In the genomic region with DNA sequence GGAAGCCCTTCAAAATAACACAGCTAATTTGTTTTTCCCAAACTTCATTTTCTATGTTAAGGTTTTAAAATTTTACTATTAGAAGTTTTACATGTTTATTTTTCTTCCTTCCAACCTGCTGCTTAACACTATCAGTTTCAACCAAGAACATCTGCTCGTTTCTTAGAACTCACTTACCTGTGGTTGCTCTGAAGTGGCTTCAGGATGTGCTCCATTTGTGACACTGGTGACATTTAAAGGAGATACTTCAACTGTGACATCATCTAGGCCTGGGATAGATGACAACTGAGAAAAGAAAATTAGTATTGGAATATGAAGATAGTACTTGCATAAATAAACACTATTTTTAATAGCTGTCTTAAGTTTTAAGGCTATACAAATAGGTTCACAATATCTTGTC, we compare ENCODE assay signal across 12 cellular contexts. TPM values are rescaled to one million over a fixed set of nuclear protein-coding genes. Genes with fewer than 3 reads are reported as not detected.
DNase-seq lines count a peak whose midpoint lies in the region; ATAC-seq, FAIRE-seq and TF ChIP-seq lines count a peak whose summit lies in the region.
"Had no signal": no experiment of that assay in that cellular context is flagged by ENCODE, and none has a peak within 500 bp of the region (broad histone marks: within the 10 kb centered on the region; RNA-seq: fewer than 3 reads in every experiment).

No MANE protein-coding gene starts in this region.

- FAIRE-seq in HepG2 (lab: Jason Lieb, UNC) = no peak

- no peak overlapping the region for H3K4me2 ChIP-seq in HepG2 (ENCODE audit: low read depth, low read length)

- no peaks in the 10 kb centered on the region for H3K36me3 ChIP-seq in Caco-2 (ENCODE audit: control insufficient read depth, insufficient read depth, low read length)
- peaks cover 3 to 7% of the 10 kb centered on the region in 2 experiments; a peak in 4 of 5 replicates for H3K36me3 ChIP-seq in HepG2 (replicated peaks in 1 of 2; ENCODE audit: control insufficient read depth in 1 of 2, insufficient read depth in 2 of 2, low read length in 2 of 2)

- no peak overlapping the region for H3K27ac ChIP-seq in HepG2 (ENCODE audit: extremely low read length, insufficient read depth, low read length)
- H3K27ac ChIP-seq: sigmoid colon had no signal

- no peak overlapping the region for H2AFZ ChIP-seq in HepG2 (ENCODE audit: low read length)

- BruUV-seq in Caco-2 (replicated peaks; lab: Mats Ljungman, UMichigan) (no TSS peak), HepG2 (replicated peaks; lab: Mats Ljungman, UMichigan) (no TSS peak)

- no peak for DNase-seq in Caco-2
- no peak for DNase-seq in DMS153 treated with DMSO at 0.1 percent for 48 hours (lab: John Stamatoyannopoulos, UW; ENCODE audit: unreplicated experiment)
- DNase-seq in GM19240 (ENCODE audit: insufficient read length, low spot score) = no peak
- DNase-seq in nucleus accumbens (lab: John Stamatoyannopoulos, UW) = no peak
- DNase-seq in HepG2 (ENCODE audit: low spot score) = no peak
- DNase-seq: activated CD4-positive, CD25-positive, alpha-beta regulatory T cell; sigmoid colon; stimulated activated CD8-positive, alpha-beta memory T cell treated with anti-CD3 and anti-CD28 coated beads, Interleukin-4, amount 100 ng/mL, for 48 hours had no signal

- H3K4me1 Mint-ChIP-seq in Caco-2 (ENCODE audit: low read depth, unreplicated experiment) = no peaks in the 10 kb centered on the region

- H3K9ac ChIP-seq in HepG2 (ENCODE audit: insufficient read depth, low read depth, low read length) = no peak overlapping the region

- no peaks in the 10 kb centered on the region for H3K27me3 Mint-ChIP-seq in Caco-2 (ENCODE audit: insufficient read depth, unreplicated experiment)

- no peak for TF ChIP-seq POLR2A in HepG2 (IDR thresholded peaks at IDR 0.05; ENCODE audit: insufficient read depth in 1 of 2, low read depth in 2 of 2, low read length in 2 of 2)

- intact Hi-C loops in Caco-2 (cut with micrococcal nuclease; ENCODE audit: unreplicated experiment) (no loop called here), HepG2 (cut with micrococcal nuclease; ENCODE audit: unreplicated experiment) (no loop called here)

- POLR2A ChIA-PET in Caco-2 (lab: Charles Lee) = no interaction called here
- POLR2A ChIA-PET in HepG2 (lab: Yijun Ruan, JAX) = no interaction called here

- H3K4me3 ChIP-seq in Caco-2 (ENCODE audit: low read depth, low read length) = no peak overlapping the region
- H3K4me3 ChIP-seq in HepG2 (replicated peaks in 1 of 3; ENCODE audit: insufficient read depth in 1 of 3, low read depth in 2 of 3, low read length in 3 of 3) = no peak overlapping the region
- H3K4me3 ChIP-seq: lung, sigmoid colon had no signal

- H3K36me3 Mint-ChIP-seq in Caco-2 (ENCODE audit: insufficient read depth, unreplicated experiment) = peaks cover 4% of the 10 kb centered on the region

- WGBS in HepG2 (ENCODE audit: low lambda C conversion rate) = 95% methylated on average over 1 of the region's 1 CpG

- peak overlapping the region; percentile 40 for H3K4me3 Mint-ChIP-seq in Caco-2 (ENCODE audit: unreplicated experiment)

- H3K27me3 ChIP-seq in Caco-2 (replicated peaks; ENCODE audit: control insufficient read depth, insufficient read depth, low read length) (no peaks in the 10 kb centered on the region), HepG2 (ENCODE audit: control insufficient read depth in 1 of 2, insufficient read depth in 2 of 2, low read length in 2 of 2) (no peaks in the 10 kb centered on the region)
- H3K27me3 ChIP-seq: sigmoid colon had no signal

- H3K9me3 ChIP-seq in Caco-2 = no peaks in the 10 kb centered on the region
- H3K9me3 ChIP-seq in HepG2 (ENCODE audit: low read length) = no peaks in the 10 kb centered on the region
- H3K9me3 ChIP-seq: sigmoid colon had no signal

- ATAC-seq in GM18870 (IDR thresholded peaks at IDR 0.05; ENCODE audit: unreplicated experiment) (peak; percentile 78), HG02588 (IDR thresholded peaks at IDR 0.05; ENCODE audit: unreplicated experiment) (peak; percentile 89), HG03565 (IDR thresholded peaks at IDR 0.05; ENCODE audit: unreplicated experiment) (peak; percentile 63), HepG2 (no peak)

- H3K79me2 ChIP-seq in HepG2 (ENCODE audit: insufficient read depth, low read length) = no peaks in the 10 kb centered on the region

- H3K4me1 ChIP-seq in Caco-2 = no peaks in the 10 kb centered on the region
- H3K4me1 ChIP-seq in HepG2 (ENCODE audit: insufficient read depth, low read length) = no peaks in the 10 kb centered on the region
- H3K4me1 ChIP-seq: sigmoid colon had no signal

- no peaks in the 10 kb centered on the region for H4K20me1 ChIP-seq in HepG2 (ENCODE audit: insufficient read depth, low read length)

- no peak overlapping the region for H3K27ac Mint-ChIP-seq in Caco-2 (ENCODE audit: unreplicated experiment)

- in situ Hi-C loops in HepG2 (cut with HindIII; ENCODE audit: extremely low pct_ligation_motif_present, low pct_unique_long_range_greater_than_20kb) = no loop called here

- TF ChIP-seq RAD21 in HepG2 (CRISPR knock-in tag; IDR thresholded peaks at IDR 0.05) = no peak

- CTCF ChIA-PET in Caco-2 (lab: Charles Lee) = no interaction called here
- CTCF ChIA-PET in HepG2 (lab: Yijun Ruan, JAX; ENCODE audit: low intra/inter-chr PET ratio, low total read pairs) = no interaction called here

- TF ChIP-seq EP300 in HepG2 (IDR thresholded peaks at IDR 0.05; ENCODE audit: low read depth in 2 of 2, low read length in 2 of 2) (no peak), HepG2 (CRISPR knock-in tag; IDR thresholded peaks at IDR 0.05; ENCODE audit: borderline replicate concordance) (no peak)

- TF ChIP-seq CTCF in Caco-2 (IDR thresholded peaks at IDR 0.05; ENCODE audit: insufficient read depth in 1 of 2, low read depth in 1 of 2, low read length in 1 of 2, severe bottlenecking in 1 of 2, unreplicated experiment in 1 of 2) = no peak
- TF ChIP-seq CTCF in HepG2 (CRISPR knock-in tag; IDR thresholded peaks at IDR 0.05) = no peak

- H3K9me3 Mint-ChIP-seq in Caco-2 (ENCODE audit: unreplicated experiment) = no peaks in the 10 kb centered on the region

TF ChIP-seq in HepG2, 621 proteins besides CTCF, POLR2A, EP300 and RAD21 (continues in another document):
- no peak for TF ChIP-seq MTF1 (CRISPR knock-in tag; IDR thresholded peaks at IDR 0.05)
- no peak for TF ChIP-seq HNF1A (IDR thresholded peaks at IDR 0.05; ENCODE audit: low read depth)
- no peak for TF ChIP-seq HNF1A (CRISPR knock-in tag; IDR thresholded peaks at IDR 0.05; ENCODE audit: borderline replicate concordance)
- TF ChIP-seq SNAPC2 (CRISPR knock-in tag; IDR thresholded peaks at IDR 0.05) = no peak
- TF ChIP-seq NFIB (CRISPR knock-in tag; IDR thresholded peaks at IDR 0.05; ENCODE audit: borderline replicate concordance) = no peak
- TF ChIP-seq ARID2 (CRISPR knock-in tag; IDR thresholded peaks at IDR 0.05; ENCODE audit: borderline replicate concordance) = no peak

RNA-seq across cellular contexts. Expression of gene WASHC3, which starts 17.9 kb away (rescaled TPM):
- total RNA-seq in Caco-2 (2022) (40.4 and 43.2 TPM in 2 replicates), HepG2 (2016; rRNA removed; fragmentation: Illumina TruSeq; extraction: Trizol) (32.7 and 40.5 TPM in 2 replicates)
- 16.5 and 22.9 TPM in 2 replicates for total RNA-seq in HepG2 (2016; cell fraction: cytosol; rRNA removed; fragmentation: Illumina TruSeq; extraction: Trizol; ENCODE audit: low read depth)
- 32.7 and 45.6 TPM in 2 replicates for total RNA-seq in HepG2 (2016; cell fraction: insoluble cytoplasmic fraction; rRNA removed; fragmentation: Illumina TruSeq; extraction: Trizol)
- 15.4 and 17.0 TPM in 2 replicates for total RNA-seq in HepG2 (2016; cell fraction: membrane; rRNA removed; fragmentation: Illumina TruSeq; extraction: Trizol)
- 23.2 and 28.9 TPM in 2 replicates for total RNA-seq in HepG2 (2016; cell fraction: nucleus; rRNA removed; fragmentation: Illumina TruSeq; extraction: Trizol)
- 36.0 and 47.3 TPM in 2 replicates for polyA plus RNA-seq in HepG2 (2011; rRNA removed)
- 26.2 and 34.9 TPM in 2 replicates for polyA plus RNA-seq in HepG2 (2011; cell fraction: cytosol; rRNA removed)
- 18.6 and 22.7 TPM in 2 replicates for polyA plus RNA-seq in HepG2 (2011; cell fraction: nucleus; rRNA removed)
- 23.8 and 31.6 TPM in 2 replicates for polyA plus RNA-seq in HepG2 (2012)
- 13.0 and 15.0 TPM in 2 replicates for polyA plus RNA-seq in HepG2 (2016; cell fraction: cytosol; fragmentation: Illumina TruSeq; extraction: Trizol; ENCODE audit: low read depth)
- polyA plus RNA-seq in HepG2 (2016; cell fraction: insoluble cytoplasmic fraction; fragmentation: Illumina TruSeq; extraction: Trizol; ENCODE audit: low read depth) = 38.9 and 43.9 TPM in 2 replicates
- 13.8 and 15.7 TPM in 2 replicates for polyA plus RNA-seq in HepG2 (2016; cell fraction: membrane; fragmentation: Illumina TruSeq; extraction: Trizol; ENCODE audit: low read depth)
- 24.6 and 25.4 TPM in 2 replicates for polyA plus RNA-seq in HepG2 (2016; cell fraction: nucleus; fragmentation: Illumina TruSeq; extraction: Trizol; ENCODE audit: insufficient read depth, low read depth)
- polyA minus RNA-seq in HepG2 (2011; rRNA and poly(A)+ RNA removed; ENCODE audit: low replicate concordance) = 9.5 and 16.6 TPM in 2 replicates
- 14.0 and 14.1 TPM in 2 replicates for polyA minus RNA-seq in HepG2 (2011; cell fraction: cytosol; rRNA and poly(A)+ RNA removed)
- polyA minus RNA-seq in HepG2 (2011; cell fraction: nucleus; rRNA and poly(A)+ RNA removed) = 27.4 and 42.3 TPM in 2 replicates
